8 cellular contexts compared by ENCODE assay signal in genomic region chr6:157381631-157382621, GRCh38. TPM values are rescaled to one million over a fixed set of nuclear protein-coding genes. Genes with fewer than 3 reads are reported as not detected.
DNase-seq lines count a peak whose midpoint lies in the region; ATAC-seq, FAIRE-seq and TF ChIP-seq lines count a peak whose summit lies in the region.

No MANE protein-coding gene starts in this region.

- TF ChIP-seq CTCF in GM12865 (IDR thresholded peaks at IDR 0.05; ENCODE audit: insufficient read depth, low read depth, low read length, missing control alignments) (peak; percentile 29), MM.1S (IDR thresholded peaks at IDR 0.05; ENCODE audit: low read length) (no peak), coronary artery (IDR thresholded peaks at IDR 0.05) (no peak), HepG2 (CRISPR knock-in tag; IDR thresholded peaks at IDR 0.05) (peak; percentile 57)

- H3K4me2 ChIP-seq in MM.1S (ENCODE audit: low read depth, low read length) (peak overlapping the region; percentile 83), HepG2 (ENCODE audit: low read depth, low read length) (peak overlapping the region; percentile 95)

- 6% methylated on average over 42 of the region's 96 CpGs for WGBS in HepG2 (ENCODE audit: low lambda C conversion rate)

- TF ChIP-seq EP300 in HepG2 (IDR thresholded peaks at IDR 0.05; ENCODE audit: low read depth in 2 of 2, low read length in 2 of 2) (no peak), HepG2 (CRISPR knock-in tag; IDR thresholded peaks at IDR 0.05; ENCODE audit: borderline replicate concordance) (no peak)

- H3K27me3 ChIP-seq in H7 (ENCODE audit: control insufficient read depth, insufficient read depth, low read length), result peaks cover 29% of the 10 kb centered on the region
- no peaks in the 10 kb centered on the region for H3K27me3 ChIP-seq in MM.1S (replicated peaks; ENCODE audit: insufficient read depth, low read length)
- no peaks in the 10 kb centered on the region; a peak in 1 of 5 replicates for H3K27me3 ChIP-seq in HepG2 (ENCODE audit: control insufficient read depth in 1 of 2, insufficient read depth in 2 of 2, low read length in 2 of 2)

- H3K9me2 ChIP-seq in MM.1S (replicated peaks; ENCODE audit: insufficient read depth, low read length), result no peaks in the 10 kb centered on the region

- no peak for TF ChIP-seq POLR2A in HepG2 (IDR thresholded peaks at IDR 0.05; ENCODE audit: insufficient read depth in 1 of 2, low read depth in 2 of 2, low read length in 2 of 2)

- H3K9ac ChIP-seq in MM.1S (ENCODE audit: low read length) (peak overlapping the region; percentile 73), HepG2 (ENCODE audit: insufficient read depth, low read depth, low read length) (peak overlapping the region; percentile 77)

- H3K4me1 ChIP-seq in MM.1S (ENCODE audit: low read length), result peaks cover 15% of the 10 kb centered on the region
- peaks cover 43% of the 10 kb centered on the region for H3K4me1 ChIP-seq in HepG2 (ENCODE audit: insufficient read depth, low read length)

- in situ Hi-C loops in HepG2 (cut with HindIII; ENCODE audit: extremely low pct_ligation_motif_present, low pct_unique_long_range_greater_than_20kb), result no loop called here

- peak; percentile 63 for DNase-seq in GM12865 (ENCODE audit: low read depth)
- DNase-seq in H7, result peak; percentile 75
- DNase-seq in MM.1S, result peak; percentile 21
- DNase-seq in activated CD4-positive, alpha-beta T cell treated with anti-CD3 and anti-CD28 coated beads for 48 hours, result peak; percentile 64
- DNase-seq in coronary artery (ENCODE audit: low spot score), result peak; percentile 78
- peak; percentile 36 for DNase-seq in HepG2 (ENCODE audit: low spot score)
- DNase-seq in stimulated activated CD4-positive, alpha-beta T cell treated with anti-CD3 and anti-CD28 coated beads, Interleukin-4, amount 100 ng/mL, for 1 hour, result peak; percentile 66
- no peak for DNase-seq in NCI-H2029 treated with DMSO at 0.1 percent for 48 hours (lab: John Stamatoyannopoulos, UW)

- intact Hi-C loops in HepG2 (cut with micrococcal nuclease; ENCODE audit: unreplicated experiment), result loop anchor here (1.0 to 5.0 kb wide), 6 partner anchors 50 to 285 kb away; no protein-coding TSS in a partner anchor

- H4K20me1 ChIP-seq in MM.1S (ENCODE audit: insufficient read depth, low read length) (no peaks in the 10 kb centered on the region), HepG2 (ENCODE audit: insufficient read depth, low read length) (peaks cover 4% of the 10 kb centered on the region; the same call in 1 of the 2 replicates)

- no peak overlapping the region for H2AFZ ChIP-seq in MM.1S (ENCODE audit: low read length)
- H2AFZ ChIP-seq in HepG2 (ENCODE audit: low read length), result no peak overlapping the region

- H3K36me3 ChIP-seq in H7 (replicated peaks; ENCODE audit: control insufficient read depth, insufficient read depth, low read length) (no peaks in the 10 kb centered on the region), MM.1S (replicated peaks; ENCODE audit: insufficient read depth, low read length) (no peaks in the 10 kb centered on the region), HepG2 (replicated peaks in 1 of 2; ENCODE audit: control insufficient read depth in 1 of 2, insufficient read depth in 2 of 2, low read length in 2 of 2) (no peaks in the 10 kb centered on the region)

- no peak for ATAC-seq in HepG2

- peak overlapping the region; percentile 66; the same call in 1 of the 2 replicates for H3K27ac ChIP-seq in MM.1S (ENCODE audit: low read length)
- H3K27ac ChIP-seq in coronary artery, result peak overlapping the region; percentile 94 to 96
- no peak overlapping the region for H3K27ac ChIP-seq in HepG2 (ENCODE audit: extremely low read length, insufficient read depth, low read length)

- BruUV-seq in HepG2 (replicated peaks; lab: Mats Ljungman, UMichigan), result no TSS peak

- POLR2A ChIA-PET in HepG2 (lab: Yijun Ruan, JAX), result interaction anchor here (1.0 to 1.3 kb wide), 2 partner anchors 57 to 149 kb away, joined by 3 read pairs; no protein-coding TSS in a partner anchor

- FAIRE-seq in HepG2 (lab: Jason Lieb, UNC), result no peak

- peaks cover 9% of the 10 kb centered on the region for H3F3A ChIP-seq in MM.1S (ENCODE audit: insufficient read depth, low read length)

- H3K79me2 ChIP-seq in MM.1S (ENCODE audit: low read length) (peaks cover 27% of the 10 kb centered on the region), HepG2 (ENCODE audit: insufficient read depth, low read length) (peaks cover 17% of the 10 kb centered on the region)

- H3K9me3 ChIP-seq in MM.1S (replicated peaks; ENCODE audit: insufficient read depth, low read length) (no peaks in the 10 kb centered on the region), HepG2 (ENCODE audit: low read length) (no peaks in the 10 kb centered on the region)

- no peak for TF ChIP-seq RAD21 in HepG2 (CRISPR knock-in tag; IDR thresholded peaks at IDR 0.05)

- H3K4me3 ChIP-seq in GM12865 (ENCODE audit: low read depth, low read length) (peak overlapping the region; percentile 88), H7 (ENCODE audit: insufficient read depth, low read depth, low read length) (peak overlapping the region; percentile 90), MM.1S (ENCODE audit: low read length) (peak overlapping the region; percentile 74), coronary artery (peak overlapping the region; percentile 87), HepG2 (replicated peaks in 1 of 3; ENCODE audit: insufficient read depth in 1 of 3, low read depth in 2 of 3, low read length in 3 of 3) (peak overlapping the region; percentile 91 to 95 (median 92))

- CTCF ChIA-PET in HepG2 (lab: Yijun Ruan, JAX; ENCODE audit: low intra/inter-chr PET ratio, low total read pairs), result interaction anchor here (1.5 kb wide), 1 partner anchor 66 kb away, joined by 5 read pairs; no protein-coding TSS in a partner anchor

TF ChIP-seq in HepG2, 621 proteins besides CTCF, POLR2A, EP300 and RAD21 (continues in another document):
- no peak for TF ChIP-seq NCOA1 (CRISPR knock-in tag; IDR thresholded peaks at IDR 0.05)
- no peak for TF ChIP-seq ZSCAN22 (CRISPR knock-in tag; IDR thresholded peaks at IDR 0.05)
- TF ChIP-seq U2AF1 (optimal IDR thresholded peaks at IDR 0.05; ENCODE audit: low read depth, low read length), result no peak
- no peak for TF ChIP-seq SRSF9 (IDR thresholded peaks at IDR 0.05; ENCODE audit: borderline replicate concordance, insufficient read depth, low read depth, low read length, poor library complexity, severe bottlenecking)
- no peak for TF ChIP-seq CEBPG (CRISPR knock-in tag; IDR thresholded peaks at IDR 0.05)
- 0 out of 2 replicates have a peak, but pooled peaks have one; percentile 56 for TF ChIP-seq ZNF292 (CRISPR knock-in tag; IDR thresholded peaks at IDR 0.05; ENCODE audit: borderline replicate concordance, low read depth)
- TF ChIP-seq ARNTL (CRISPR knock-in tag; IDR thresholded peaks at IDR 0.05), result no peak

RNA-seq across cellular contexts. Expression of gene ZDHHC14, which starts 0.9 kb away (rescaled TPM):
- 1.1 and 2.9 TPM in 2 replicates for total RNA-seq in H7 (2014; rRNA removed; shearing (Covaris generic))
- 2.4 and 3.7 TPM in 2 replicates for total RNA-seq in HepG2 (2016; rRNA removed; fragmentation: Illumina TruSeq; extraction: Trizol)
- total RNA-seq in HepG2 (2016; cell fraction: cytosol; rRNA removed; fragmentation: Illumina TruSeq; extraction: Trizol; ENCODE audit: low read depth), result 0.71 and 1.2 TPM in 2 replicates
- 2.5 and 4.2 TPM in 2 replicates for total RNA-seq in HepG2 (2016; cell fraction: insoluble cytoplasmic fraction; rRNA removed; fragmentation: Illumina TruSeq; extraction: Trizol)
- 2.2 and 2.8 TPM in 2 replicates for total RNA-seq in HepG2 (2016; cell fraction: membrane; rRNA removed; fragmentation: Illumina TruSeq; extraction: Trizol)
- total RNA-seq in HepG2 (2016; cell fraction: nucleus; rRNA removed; fragmentation: Illumina TruSeq; extraction: Trizol), result 2.8 and 5.7 TPM in 2 replicates
- polyA plus RNA-seq in HepG2 (2011; rRNA removed), result 9.5 and 9.8 TPM in 2 replicates
- 8.8 and 10.7 TPM in 2 replicates for polyA plus RNA-seq in HepG2 (2011; cell fraction: cytosol; rRNA removed)
- 13.1 TPM in 2 replicates for polyA plus RNA-seq in HepG2 (2011; cell fraction: nucleus; rRNA removed)
- polyA plus RNA-seq in HepG2 (2012), result 8.9 and 17.1 TPM in 2 replicates
- polyA plus RNA-seq in HepG2 (2016; cell fraction: cytosol; fragmentation: Illumina TruSeq; extraction: Trizol; ENCODE audit: low read depth), result 1.00 and 1.1 TPM in 2 replicates
- 4.4 and 5.2 TPM in 2 replicates for polyA plus RNA-seq in HepG2 (2016; cell fraction: insoluble cytoplasmic fraction; fragmentation: Illumina TruSeq; extraction: Trizol; ENCODE audit: low read depth)
- 2.5 and 3.0 TPM in 2 replicates for polyA plus RNA-seq in HepG2 (2016; cell fraction: membrane; fragmentation: Illumina TruSeq; extraction: Trizol; ENCODE audit: low read depth)
- polyA plus RNA-seq in HepG2 (2016; cell fraction: nucleus; fragmentation: Illumina TruSeq; extraction: Trizol; ENCODE audit: insufficient read depth, low read depth), result 9.7 and 10.1 TPM in 2 replicates
- polyA minus RNA-seq in HepG2 (2011; rRNA and poly(A)+ RNA removed; ENCODE audit: low replicate concordance), result 4.3 and 12.2 TPM in 2 replicates
- 6.2 and 7.4 TPM in 2 replicates for polyA minus RNA-seq in HepG2 (2011; cell fraction: cytosol; rRNA and poly(A)+ RNA removed)
- 13.1 and 17.1 TPM in 2 replicates for polyA minus RNA-seq in HepG2 (2011; cell fraction: nucleus; rRNA and poly(A)+ RNA removed)

RNA-seq across cellular contexts. Expression of gene TMEM242, which starts 58.6 kb away (rescaled TPM):
- 4.6 and 6.5 TPM in 2 replicates for total RNA-seq in H7 (2014; rRNA removed; shearing (Covaris generic))
- 6.4 and 11.1 TPM in 2 replicates for total RNA-seq in HepG2 (2016; rRNA removed; fragmentation: Illumina TruSeq; extraction: Trizol)
- 0.91 and 1.3 TPM in 2 replicates for total RNA-seq in HepG2 (2016; cell fraction: cytosol; rRNA removed; fragmentation: Illumina TruSeq; extraction: Trizol; ENCODE audit: low read depth)
- 5.9 and 10.4 TPM in 2 replicates for total RNA-seq in HepG2 (2016; cell fraction: insoluble cytoplasmic fraction; rRNA removed; fragmentation: Illumina TruSeq; extraction: Trizol)
- total RNA-seq in HepG2 (2016; cell fraction: membrane; rRNA removed; fragmentation: Illumina TruSeq; extraction: Trizol), result 3.0 and 3.2 TPM in 2 replicates
- total RNA-seq in HepG2 (2016; cell fraction: nucleus; rRNA removed; fragmentation: Illumina TruSeq; extraction: Trizol), result 14.8 and 18.0 TPM in 2 replicates
- 5.6 and 5.7 TPM in 2 replicates for polyA plus RNA-seq in HepG2 (2011; rRNA removed)
- 2.8 and 4.4 TPM in 2 replicates for polyA plus RNA-seq in HepG2 (2011; cell fraction: cytosol; rRNA removed)
- polyA plus RNA-seq in HepG2 (2011; cell fraction: nucleus; rRNA removed), result 5.2 and 5.7 TPM in 2 replicates
- 8.0 and 9.3 TPM in 2 replicates for polyA plus RNA-seq in HepG2 (2012)
- 1.8 TPM in 2 replicates for polyA plus RNA-seq in HepG2 (2016; cell fraction: cytosol; fragmentation: Illumina TruSeq; extraction: Trizol; ENCODE audit: low read depth)
- 5.5 and 5.8 TPM in 2 replicates for polyA plus RNA-seq in HepG2 (2016; cell fraction: insoluble cytoplasmic fraction; fragmentation: Illumina TruSeq; extraction: Trizol; ENCODE audit: low read depth)
- 2.5 and 2.6 TPM in 2 replicates for polyA plus RNA-seq in HepG2 (2016; cell fraction: membrane; fragmentation: Illumina TruSeq; extraction: Trizol; ENCODE audit: low read depth)
- 12.7 and 12.8 TPM in 2 replicates for polyA plus RNA-seq in HepG2 (2016; cell fraction: nucleus; fragmentation: Illumina TruSeq; extraction: Trizol; ENCODE audit: insufficient read depth, low read depth)
- 2.1 and 2.2 TPM in 2 replicates for polyA minus RNA-seq in HepG2 (2011; rRNA and poly(A)+ RNA removed; ENCODE audit: low replicate concordance)
- 1.1 TPM in 2 replicates for polyA minus RNA-seq in HepG2 (2011; cell fraction: cytosol; rRNA and poly(A)+ RNA removed)
- polyA minus RNA-seq in HepG2 (2011; cell fraction: nucleus; rRNA and poly(A)+ RNA removed), result 21.8 and 23.6 TPM in 2 replicates

Comparison
In these comparisons a context has a peak if more than half of its experiments do, and no peak if none do; other contexts are left out.
1. CTCF ChIP-seq: peak in GM12865 (single experiment) and HepG2 (single experiment); none in MM.1S (single experiment) and coronary artery (single experiment).
2. Peak in every context shown above with its lines, with median percentiles within 50 percentile points of each other: H3K4me3 ChIP-seq.